Comparison of ENCODE assay signal across 28 cellular contexts in the genomic region with DNA sequence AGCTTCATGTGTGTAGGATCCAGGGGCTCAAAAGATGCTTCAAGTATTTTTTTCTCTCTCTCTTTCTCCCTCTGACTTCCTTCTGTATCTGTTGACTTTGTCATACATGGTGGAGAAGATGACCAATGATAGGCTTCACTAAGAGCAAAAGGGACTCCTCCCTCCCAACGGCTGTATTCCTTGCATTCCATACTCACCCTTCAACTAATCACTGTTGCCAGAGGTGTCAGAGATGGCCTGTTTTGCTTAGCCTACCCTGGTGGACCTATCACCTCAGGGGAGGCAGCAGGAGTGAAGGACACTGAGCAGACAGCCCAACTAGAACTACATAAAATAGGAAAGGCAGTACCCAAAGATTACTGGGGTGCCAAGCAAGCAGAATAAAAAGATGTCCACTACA.
"Had no signal": no experiment of that assay in that cellular context is flagged by ENCODE, and none has a peak within 500 bp of the region (broad histone marks: within the 10 kb centered on the region; RNA-seq: fewer than 3 reads in every experiment).

No MANE protein-coding gene starts in this region.

- H3K4me1 ChIP-seq: gastrocnemius medialis had no signal

- H3K27me3 ChIP-seq: brain microvascular endothelial cell, esophagus muscularis mucosa, gastrocnemius medialis had no signal

- H3K4me3 ChIP-seq: esophagus muscularis mucosa, gastrocnemius medialis had no signal

- H3K27ac ChIP-seq: brain microvascular endothelial cell, esophagus muscularis mucosa, foreskin keratinocyte, gastrocnemius medialis had no signal

- ATAC-seq: activated CD4-positive, alpha-beta T cell treated with anti-CD3 and anti-CD28 coated beads for 36 hours; activated T-cell treated with anti-CD3 and anti-CD28 coated beads, Interleukin-2, amount 50 U/mL, for 4 hours; activated T-helper 17 cell treated with anti-CD3 and anti-CD28 coated beads, Interleukin-2, amount 50 U/mL, for 72 hours; effector memory CD8-positive, alpha-beta T cell; foreskin keratinocyte; gastrocnemius medialis had no signal

- H3K36me3 ChIP-seq: brain microvascular endothelial cell, esophagus muscularis mucosa, gastrocnemius medialis had no signal

- H3K9me3 ChIP-seq: esophagus muscularis mucosa, gastrocnemius medialis had no signal

- DNase-seq: activated CD4-positive, alpha-beta memory T cell treated with anti-CD3 and anti-CD28 coated beads, Interleukin-2, amount 10 ng/mL, durations not matched to agents 7 days and 5 days; activated CD4-positive, alpha-beta T cell treated with anti-CD3 and anti-CD28 coated beads for 36 hours; activated CD4-positive, alpha-beta T cell treated with anti-CD3 and anti-CD28 coated beads, Interleukin-2, amount 10 ng/mL, durations not matched to agents 7 days and 5 days; activated CD4-positive, alpha-beta T cell treated with anti-CD3 and anti-CD28 coated beads, Interleukin-2, amount 50 U/mL, for 4 hours; activated CD4-positive, CD25-positive, alpha-beta regulatory T cell; activated CD4-positive, CD25-positive, alpha-beta regulatory T cell treated with anti-CD3 and anti-CD28 coated beads, Interleukin-2, amount 50 U/mL, for 72 hours; activated effector memory CD4-positive, alpha-beta T cell treated with Interleukin-2 at 50 U/mL for 16 hours; activated gamma-delta T cell treated with Interleukin-2 at 50 U/mL for 16 hours; activated naive CD4-positive, alpha-beta T cell treated with anti-CD3 and anti-CD28 coated beads, Interleukin-2, amount 50 U/mL, for 16 hours; activated naive CD4-positive, alpha-beta T cell treated with Interleukin-2 at 50 U/mL for 16 hours; activated T-cell treated with anti-CD3 and anti-CD28 coated beads, Interleukin-2, amount 50 U/mL, for 4 hours; amniotic stem cell; anterior cingulate cortex; brain microvascular endothelial cell; caudate nucleus; cortex of kidney; dermis blood vessel endothelial cell; effector CD4-positive, alpha-beta T cell; effector memory CD8-positive, alpha-beta T cell; erythroblast; foreskin keratinocyte; gastrocnemius medialis; glutamatergic neuron; T-helper 2 cell had no signal

- FAIRE-seq: astrocyte, colon had no signal
